In genomic region chr18:13612111-13612997, GRCh38 we compare ENCODE assay signal across 1 cellular context.
TF ChIP-seq lines count a peak whose summit lies in the region.

No MANE protein-coding gene starts in this region.

TF ChIP-seq in GM23338, 12 proteins besides CTCF, POLR2A, EP300 and RAD21 (continued from another document):
- no peak for TF ChIP-seq REST (IDR thresholded peaks at IDR 0.05; ENCODE audit: unreplicated experiment)
- TF ChIP-seq CREB1 (CRISPR knock-in tag; IDR thresholded peaks at IDR 0.05; ENCODE audit: low read depth), result no peak
- TF ChIP-seq STAT1 (IDR thresholded peaks at IDR 0.05; ENCODE audit: unreplicated experiment), result no peak
- no peak for TF ChIP-seq EZH2phosphoT487 (IDR thresholded peaks at IDR 0.05; ENCODE audit: unreplicated experiment)
- TF ChIP-seq ETS1 (IDR thresholded peaks at IDR 0.05), result no peak
- TF ChIP-seq ZNF114 (CRISPR knock-in tag; IDR thresholded peaks at IDR 0.05), result no peak
- no peak for TF ChIP-seq NANOG (IDR thresholded peaks at IDR 0.05; ENCODE audit: borderline replicate concordance)
- no peak for TF ChIP-seq JUNB (IDR thresholded peaks at IDR 0.05; ENCODE audit: unreplicated experiment)
